Comparison of ENCODE assay signal across 8 cellular contexts in genomic region chr17:28357061-28357900, GRCh38. TPM values are rescaled to one million over a fixed set of nuclear protein-coding genes. Genes with fewer than 3 reads are reported as not detected.
DNase-seq lines count a peak whose midpoint lies in the region; TF ChIP-seq lines count a peak whose summit lies in the region.

Gene POLDIP2, minus strand, starts transcription at chr17:28357527. Its CDS starts 79 bp downstream, at chr17:28357448.

- H3K9me3 ChIP-seq in SK-N-SH (no peaks in the 10 kb centered on the region), suprapubic skin (no peaks in the 10 kb centered on the region)

- H3K27me3 Mint-ChIP-seq in HFFc6 (ENCODE audit: insufficient read depth) = no peaks in the 10 kb centered on the region

- DNase-seq in GM04504 (ENCODE audit: low read depth) (peak; percentile 85), HFFc6 (peak; percentile 91), NB4 (ENCODE audit: low read depth) (peak; percentile 96), SK-N-SH (peak; percentile 99), germinal center (ENCODE audit: low spot score) (peak; percentile 94), occipital lobe (lab: John Stamatoyannopoulos, UW) (peak; percentile 95), suprapubic skin (ENCODE audit: low spot score in 2 of 2) (peak; percentile 96 to 97)
- DNase-seq in activated naive CD4-positive, alpha-beta T cell treated with anti-CD3 and anti-CD28 coated beads, Interleukin-2, amount 50 U/mL, for 16 hours = peak; percentile 96

- no peaks in the 10 kb centered on the region for H3K9me3 Mint-ChIP-seq in HFFc6

- TF ChIP-seq POLR2A in NB4 (IDR thresholded peaks at IDR 0.05; ENCODE audit: extremely low read depth, insufficient read length) (peak; percentile 86), suprapubic skin (IDR thresholded peaks at IDR 0.05) (peak; percentile 72 to 94)

- peak within 1 kb of the TSS; percentile 94 for H3K9ac ChIP-seq in SK-N-SH

- H3K4me2 ChIP-seq in SK-N-SH = peak within 1 kb of the TSS; percentile 94

- H3K79me2 ChIP-seq in SK-N-SH (ENCODE audit: insufficient read depth) = peaks cover 41% of the 10 kb centered on the region

- no peaks in the 10 kb centered on the region for H3K27me3 ChIP-seq in SK-N-SH (ENCODE audit: insufficient read depth)
- H3K27me3 ChIP-seq in suprapubic skin = no peaks in the 10 kb centered on the region

- CTCF ChIA-PET in SK-N-SH (lab: Yijun Ruan, JAX) = interaction anchor here (0.6 to 2.1 kb wide), 8 partner anchors 9 to 552 kb away, joined by 3 to 7 read pairs (median 4); partner anchors contain the start of genes IFT20, TNFAIP1 and VTN

- H3K27ac ChIP-seq in SK-N-SH (ENCODE audit: low read depth in 2 of 2, low read length in 1 of 2) = peak within 1 kb of the TSS; percentile 55 to 69; a peak in 2 of 4 replicates
- peak within 1 kb of the TSS; percentile 87 for H3K27ac ChIP-seq in suprapubic skin

- peak in 1 of 2 experiments; percentile 24; a peak in 1 of 4 replicates for TF ChIP-seq EP300 in SK-N-SH (IDR thresholded peaks at IDR 0.05; ENCODE audit: borderline replicate concordance in 1 of 2, low read depth in 1 of 2, low read length in 1 of 2)
- TF ChIP-seq EP300 in suprapubic skin (IDR thresholded peaks at IDR 0.05) = no peak

- H3K4me3 ChIP-seq in NB4 (ENCODE audit: low read depth, low read length) = peak within 1 kb of the TSS; percentile 99
- peak within 1 kb of the TSS; percentile 93 to 99 for H3K4me3 ChIP-seq in SK-N-SH (ENCODE audit: low read depth in 2 of 2, low read length in 1 of 2)
- peak within 1 kb of the TSS; percentile 89 for H3K4me3 ChIP-seq in suprapubic skin

- no peak for TF ChIP-seq RAD21 in SK-N-SH (IDR thresholded peaks at IDR 0.05; ENCODE audit: low read length)

- no peaks in the 10 kb centered on the region for H3F3A ChIP-seq in SK-N-SH (replicated peaks; ENCODE audit: insufficient read depth)

- H2AFZ ChIP-seq in SK-N-SH (ENCODE audit: low read depth) = peak within 1 kb of the TSS; percentile 76

- H3K4me1 ChIP-seq in SK-N-SH (ENCODE audit: control insufficient read depth in 1 of 2, insufficient read depth in 2 of 2, low read depth in 1 of 2, low read length in 1 of 2) (peaks cover 14 to 15% of the 10 kb centered on the region in 2 experiments; a peak in 3 of 4 replicates), suprapubic skin (peaks cover 23% of the 10 kb centered on the region)

- 4% methylated on average over 14 of the region's 80 CpGs for WGBS in SK-N-SH (ENCODE audit: low lambda C conversion rate)
- 0% methylated on average over 15 of the region's 80 CpGs for WGBS in suprapubic skin

- no peaks in the 10 kb centered on the region for H3K9me2 ChIP-seq in SK-N-SH

- POLR2A ChIA-PET in SK-N-SH (lab: Yijun Ruan, JAX) = interaction anchor here (0.7 to 3.0 kb wide), 7 partner anchors 9 to 48 kb away, joined by 3 to 34 read pairs (median 3); partner anchors contain the start of genes IFT20, SARM1, TNFAIP1 and VTN

- no peaks in the 10 kb centered on the region for H4K20me1 ChIP-seq in SK-N-SH (ENCODE audit: insufficient read depth)

- H3K27ac Mint-ChIP-seq in HFFc6 = peak within 1 kb of the TSS; percentile 92

- peaks cover 23% of the 10 kb centered on the region for H3K4me1 Mint-ChIP-seq in HFFc6 (ENCODE audit: low read depth)

- TF ChIP-seq CTCF in HFFc6 (IDR thresholded peaks at IDR 0.05) (peak; percentile 31; the same call in 1 of the 2 replicates), NB4 (IDR thresholded peaks at IDR 0.05; ENCODE audit: low read depth, low read length) (no peak), SK-N-SH (IDR thresholded peaks at IDR 0.05) (peak; percentile 15; the same call in 1 of the 2 replicates), suprapubic skin (IDR thresholded peaks at IDR 0.05) (no peak)

- H3K36me3 ChIP-seq in SK-N-SH (replicated peaks in 1 of 2; ENCODE audit: control insufficient read depth in 1 of 2, insufficient read depth in 2 of 2, low read length in 1 of 2) = peaks cover 49 to 51% of the 10 kb centered on the region in 2 experiments
- peaks cover 61% of the 10 kb centered on the region for H3K36me3 ChIP-seq in suprapubic skin

- H3K36me3 Mint-ChIP-seq in HFFc6 (ENCODE audit: low read depth) = peaks cover 31% of the 10 kb centered on the region; the same call in 1 of the 2 replicates

- H3K4me3 Mint-ChIP-seq in HFFc6 = peak within 1 kb of the TSS; percentile 99

TF ChIP-seq in SK-N-SH, 30 proteins besides CTCF, POLR2A, EP300 and RAD21 (continues in another document):
- TF ChIP-seq CHD2 (IDR thresholded peaks at IDR 0.05; ENCODE audit: low read length, partially characterized antibody) (peak; percentile 49), TCF12 (IDR thresholded peaks at IDR 0.05) (no peak; the same call in 1 of the 2 replicates), GABPA (IDR thresholded peaks at IDR 0.05; ENCODE audit: low read depth) (peak; percentile 98), FOXJ3 (CRISPR knock-in tag; IDR thresholded peaks at IDR 0.05) (no peak), EZH2phosphoT487 (IDR thresholded peaks at IDR 0.05; ENCODE audit: borderline replicate concordance, low read depth) (no peak), USF2 (IDR thresholded peaks at IDR 0.05; ENCODE audit: borderline replicate concordance, low read depth, low read length) (peak; percentile 75; the same call in 1 of the 2 replicates), TEAD4 (IDR thresholded peaks at IDR 0.05; ENCODE audit: borderline replicate concordance, insufficient read depth) (no peak), SIN3A (IDR thresholded peaks at IDR 0.05; ENCODE audit: borderline replicate concordance, low read depth, low read length) (peak; percentile 84), GATA2 (CRISPR knock-in tag; IDR thresholded peaks at IDR 0.05) (no peak), IRF3 (IDR thresholded peaks at IDR 0.05; ENCODE audit: low read depth, low read length) (no peak), RFX5 (IDR thresholded peaks at IDR 0.05; ENCODE audit: low read length) (no peak), ELF1 (IDR thresholded peaks at IDR 0.05) (peak; percentile 97), SMC3 (IDR thresholded peaks at IDR 0.05; ENCODE audit: low read depth, low read length) (no peak), MEF2A (IDR thresholded peaks at IDR 0.05; ENCODE audit: borderline replicate concordance, low read depth) (no peak), JUND (IDR thresholded peaks at IDR 0.05) (no peak), FOSL2 (IDR thresholded peaks at IDR 0.05; ENCODE audit: borderline replicate concordance, low read depth) (no peak), FOXM1 (IDR thresholded peaks at IDR 0.05; ENCODE audit: low read depth) (peak; percentile 57; the same call in 1 of the 2 replicates), RXRA (IDR thresholded peaks at IDR 0.05; ENCODE audit: borderline replicate concordance, low read depth) (no peak), MAX (IDR thresholded peaks at IDR 0.05; ENCODE audit: low read depth) (peak; percentile 77)
- TF ChIP-seq, protein P1, sequence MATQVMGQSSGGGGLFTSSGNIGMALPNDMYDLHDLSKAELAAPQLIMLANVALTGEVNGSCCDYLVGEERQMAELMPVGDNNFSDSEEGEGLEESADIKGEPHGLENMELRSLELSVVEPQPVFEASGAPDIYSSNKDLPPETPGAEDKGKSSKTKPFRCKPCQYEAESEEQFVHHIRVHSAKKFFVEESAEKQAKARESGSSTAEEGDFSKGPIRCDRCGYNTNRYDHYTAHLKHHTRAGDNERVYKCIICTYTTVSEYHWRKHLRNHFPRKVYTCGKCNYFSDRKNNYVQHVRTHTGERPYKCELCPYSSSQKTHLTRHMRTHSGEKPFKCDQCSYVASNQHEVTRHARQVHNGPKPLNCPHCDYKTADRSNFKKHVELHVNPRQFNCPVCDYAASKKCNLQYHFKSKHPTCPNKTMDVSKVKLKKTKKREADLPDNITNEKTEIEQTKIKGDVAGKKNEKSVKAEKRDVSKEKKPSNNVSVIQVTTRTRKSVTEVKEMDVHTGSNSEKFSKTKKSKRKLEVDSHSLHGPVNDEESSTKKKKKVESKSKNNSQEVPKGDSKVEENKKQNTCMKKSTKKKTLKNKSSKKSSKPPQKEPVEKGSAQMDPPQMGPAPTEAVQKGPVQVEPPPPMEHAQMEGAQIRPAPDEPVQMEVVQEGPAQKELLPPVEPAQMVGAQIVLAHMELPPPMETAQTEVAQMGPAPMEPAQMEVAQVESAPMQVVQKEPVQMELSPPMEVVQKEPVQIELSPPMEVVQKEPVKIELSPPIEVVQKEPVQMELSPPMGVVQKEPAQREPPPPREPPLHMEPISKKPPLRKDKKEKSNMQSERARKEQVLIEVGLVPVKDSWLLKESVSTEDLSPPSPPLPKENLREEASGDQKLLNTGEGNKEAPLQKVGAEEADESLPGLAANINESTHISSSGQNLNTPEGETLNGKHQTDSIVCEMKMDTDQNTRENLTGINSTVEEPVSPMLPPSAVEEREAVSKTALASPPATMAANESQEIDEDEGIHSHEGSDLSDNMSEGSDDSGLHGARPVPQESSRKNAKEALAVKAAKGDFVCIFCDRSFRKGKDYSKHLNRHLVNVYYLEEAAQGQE (IDR thresholded peaks at IDR 0.05; ENCODE audit: low read depth, low read length) = peak; percentile 78

RNA-seq across cellular contexts. Expression of gene POLDIP2, which starts in this region (rescaled TPM):
- total RNA-seq in HFFc6 (2021; fragmentation: NEBNext Ultra II Directional; extraction: Animal tissue kit (Norgen Biotek cat#: 25700)) = 100 to 1,000 TPM; 104 to 118 (median 106) TPM
- 96.1 and 98.1 TPM in 2 replicates for polyA plus RNA-seq in SK-N-SH (2012; rRNA removed)
- 71.4 and 94.2 TPM in 2 replicates for polyA plus RNA-seq in SK-N-SH (2012; cell fraction: cytosol; rRNA removed)
- 59.1 and 62.2 TPM in 2 replicates for polyA plus RNA-seq in SK-N-SH (2012; cell fraction: nucleus; rRNA removed)
- 39.6 TPM for total RNA-seq in occipital lobe
- total RNA-seq in suprapubic skin = 100 to 1,000 TPM in 1 of 4 donors, 10 to 100 TPM in 3; 52.9 to 103 (median 86.0) TPM

Comparison
In these comparisons a context has a peak if more than half of its experiments do, and no peak if none do; other contexts are left out.
1. Peak in every context shown above with its lines: DNase-seq, H3K4me3 ChIP-seq and H3K27ac ChIP-seq.
2. CTCF ChIP-seq: peak in HFFc6 (single experiment) and SK-N-SH (single experiment); none in NB4 (single experiment) and suprapubic skin (0 of 2).